ENCODE assay signal across 11 cellular contexts in the genomic region with DNA sequence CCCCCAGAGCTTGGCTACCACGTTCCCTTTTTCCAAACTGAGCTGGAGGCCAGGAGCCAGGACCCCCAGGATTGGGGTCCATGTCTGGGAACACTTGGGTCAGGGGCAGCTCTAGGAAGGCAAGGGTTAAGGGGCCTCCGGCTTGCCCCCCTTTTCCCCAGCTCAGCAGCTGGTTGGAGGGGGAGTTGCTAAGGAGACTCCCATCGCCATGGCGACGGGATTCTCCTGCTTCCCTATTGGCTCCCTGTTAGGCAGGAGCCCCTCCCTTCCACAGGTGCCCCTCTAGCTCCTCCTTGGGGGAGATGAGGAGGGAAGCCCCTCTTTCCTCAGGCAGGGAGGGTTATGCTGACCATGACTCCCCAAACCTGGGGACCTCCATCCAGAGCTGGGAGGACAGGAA. TPM values are rescaled to one million over a fixed set of nuclear protein-coding genes. Genes with fewer than 3 reads are reported as not detected.
A peak's percentile ranks its signal among the peaks of the same experiment; 100 is the strongest.
DNase-seq lines count a peak whose midpoint lies in the region; ATAC-seq, FAIRE-seq and TF ChIP-seq lines count a peak whose summit lies in the region.
"Had no signal": no experiment of that assay in that cellular context is flagged by ENCODE, and none has a peak within 500 bp of the region (broad histone marks: within the 10 kb centered on the region; RNA-seq: fewer than 3 reads in every experiment).

No MANE protein-coding gene starts in this region.

- peaks cover 2% of the 10 kb centered on the region; the same call in 1 of the 2 replicates for H3K23me2 ChIP-seq in H1 (ENCODE audit: low read depth, low read length)

- H3K27ac ChIP-seq in H1 (ENCODE audit: low read depth, low read length) (no peak overlapping the region; the same call in 1 of the 2 replicates), RWPE1 (no peak overlapping the region)
- H3K27ac ChIP-seq: suprapubic skin had no signal

- H3K18ac ChIP-seq in H1 (ENCODE audit: extremely low read depth, low read length) = no peak overlapping the region; the same call in 1 of the 2 replicates

- H4K8ac ChIP-seq in H1 (ENCODE audit: extremely low read depth, insufficient read depth, low read length) = no peak overlapping the region

- H3K9ac ChIP-seq in H1 (replicated peaks in 1 of 4; ENCODE audit: extremely low read depth in 1 of 4, low read depth in 3 of 4, low read length in 3 of 4) = no peak overlapping the region

- H2AFZ ChIP-seq in H1 (ENCODE audit: low read length) = no peak overlapping the region

- H3K23ac ChIP-seq in H1 (ENCODE audit: insufficient read length) = no peak overlapping the region

- WGBS in H1 (ENCODE audit: extremely low coverage in 1 of 2, insufficient coverage in 1 of 2, insufficient read length in 1 of 2, insufficient replicate concordance in 2 of 2, low coverage in 1 of 2, low lambda C conversion rate in 2 of 2, missing lambda C conversion rate in 1 of 2), 2 experiments = 22% methylated on average over 5 of the region's 5 CpGs; no CpG with 5 or more reads in 1 of the 2 experiments

- peak; percentile 35 for DNase-seq in NCI-H748 (lab: John Stamatoyannopoulos, UW; ENCODE audit: unreplicated experiment)
- no peak for DNase-seq in NCI-H748 treated with DMSO at 0.1 percent for 48 hours (lab: John Stamatoyannopoulos, UW)
- peak; percentile 18 for DNase-seq in NCI-H226
- peak; percentile 56 to 85 for DNase-seq in H1 (ENCODE audit: low read depth in 1 of 2, low spot score in 2 of 2)
- peak; percentile 84 for DNase-seq in retina
- no peak for DNase-seq in stimulated activated CD8-positive, alpha-beta memory T cell treated with anti-CD3 and anti-CD28 coated beads, Interleukin-4, amount 100 ng/mL, for 48 hours
- DNase-seq in RWPE1 (ENCODE audit: low spot score) = no peak
- DNase-seq: kidney glomerular epithelial cell, NCI-H187 treated with DMSO at 0.1 percent for 48 hours had no signal

- H3K79me2 ChIP-seq in H1 (ENCODE audit: control insufficient read depth in 1 of 2, insufficient read depth in 2 of 2, low read length in 2 of 2) = no peaks in the 10 kb centered on the region

- H3K79me1 ChIP-seq in H1 (ENCODE audit: low read depth, low read length) = no peaks in the 10 kb centered on the region

- no peak for TF ChIP-seq EP300 in H1 (IDR thresholded peaks at IDR 0.05; ENCODE audit: borderline replicate concordance in 1 of 2, low read depth in 2 of 2, low read length in 2 of 2)

- H3K14ac ChIP-seq in H1 (ENCODE audit: insufficient read length) = no peak overlapping the region

- no peak for FAIRE-seq in H1 (lab: Jason Lieb, UNC)

- POLR2A ChIA-PET in H1 (lab: Charles Lee; ENCODE audit: partially characterized antibody) = interaction anchor here (0.8 to 1.0 kb wide), 3 partner anchors 11 to 47 kb away, joined by 3 to 4 read pairs (median 3); no protein-coding TSS in a partner anchor
- POLR2A ChIA-PET in RWPE1 (lab: Yijun Ruan, JAX; ENCODE audit: low non-redundant PET) = no interaction called here

- H2BK12ac ChIP-seq in H1 (ENCODE audit: low read depth, low read length) = no peak overlapping the region

- no peak overlapping the region for H2AK5ac ChIP-seq in H1 (ENCODE audit: low read depth, low read length)

- TF ChIP-seq CTCF in H1 (IDR thresholded peaks at IDR 0.05; ENCODE audit: control extremely low read depth in 1 of 3, insufficient read depth in 1 of 3, low read depth in 1 of 3, low read length in 3 of 3) (no peak), RWPE1 (conservative IDR thresholded peaks at IDR 0.05; ENCODE audit: low read depth) (no peak)

- no peak for TF ChIP-seq POLR2A in H1 (IDR thresholded peaks at IDR 0.05; ENCODE audit: control extremely low read depth in 1 of 2, low read depth in 2 of 2, low read length in 2 of 2)

- peak overlapping the region in 1 of 4 experiments; percentile 22; a peak in 1 of 8 replicates for H3K4me3 ChIP-seq in H1 (ENCODE audit: extremely low read depth in 1 of 4, insufficient read depth in 2 of 4, low read depth in 3 of 4, low read length in 4 of 4)
- H3K4me3 ChIP-seq: suprapubic skin had no signal

- H2BK20ac ChIP-seq in H1 (ENCODE audit: low read length) = no peak overlapping the region

- H3K36me3 ChIP-seq in H1 (ENCODE audit: control insufficient read depth in 2 of 4, insufficient read depth in 4 of 4, low read length in 3 of 4) = no peaks in the 10 kb centered on the region

- ATAC-seq in GM18511 (IDR thresholded peaks at IDR 0.05; ENCODE audit: unreplicated experiment) = no peak

- CTCF ChIA-PET in H1 (lab: Charles Lee; ENCODE audit: partially characterized antibody) (interaction anchor here (0.6 to 1.6 kb wide), 10 partner anchors 10 to 346 kb away, joined by 3 to 6 read pairs (median 5); a partner anchor contains a TSS), RWPE1 (lab: Yijun Ruan, JAX) (interaction anchor here (1.7 kb wide), 1 partner anchor 24 kb away, joined by 7 read pairs; no protein-coding TSS in a partner anchor)

- no peak overlapping the region for H2BK15ac ChIP-seq in H1 (ENCODE audit: low read length)

- H4K5ac ChIP-seq in H1 (ENCODE audit: insufficient read length, low read depth, low read length) = no peak overlapping the region

- no peak overlapping the region for H3K4ac ChIP-seq in H1 (replicated peaks; ENCODE audit: insufficient read length, low read depth, low read length)

- H3K56ac ChIP-seq in H1 (replicated peaks; ENCODE audit: insufficient read length, low read depth, low read length) = no peak overlapping the region

- TF ChIP-seq RAD21 in H1 (IDR thresholded peaks at IDR 0.05 in 1 of 2, conservative IDR thresholded peaks at IDR 0.05 in 1 of 2; ENCODE audit: low read depth in 2 of 2, low read length in 2 of 2) = no peak

- peak overlapping the region in 1 of 2 experiments; percentile 50; a peak in 3 of 4 replicates for H3K4me2 ChIP-seq in H1 (ENCODE audit: insufficient read depth in 1 of 2, low read depth in 2 of 2, low read length in 2 of 2)

- peaks cover 0 to 17% (median 7%) of the 10 kb centered on the region in 4 experiments; a peak in 4 of 7 replicates for H3K4me1 ChIP-seq in H1 (replicated peaks in 1 of 4; ENCODE audit: control insufficient read depth in 3 of 4, insufficient read depth in 4 of 4, low read length in 3 of 4)

- H2BK120ac ChIP-seq in H1 (replicated peaks; ENCODE audit: low read depth, low read length) = no peak overlapping the region

- H3K27me3 ChIP-seq in H1 (replicated peaks in 1 of 4; ENCODE audit: control insufficient read depth in 3 of 4, extremely low read depth in 1 of 4, insufficient read depth in 3 of 4, low read length in 3 of 4) = no peaks in the 10 kb centered on the region
- H3K27me3 ChIP-seq: suprapubic skin had no signal

- no peak overlapping the region for H2BK5ac ChIP-seq in H1 (ENCODE audit: low read depth, low read length)

- no peaks in the 10 kb centered on the region for H4K20me1 ChIP-seq in H1 (replicated peaks in 1 of 2; ENCODE audit: control insufficient read depth in 1 of 2, insufficient read depth in 2 of 2, low read length in 2 of 2)

- H3K9me3 ChIP-seq in H1 (ENCODE audit: insufficient read depth in 2 of 2, low read depth in 1 of 2, low read length in 1 of 2) = no peaks in the 10 kb centered on the region
- H3K9me3 ChIP-seq: suprapubic skin had no signal

- no peak overlapping the region for H4K91ac ChIP-seq in H1 (replicated peaks; ENCODE audit: insufficient read length, low read length)

TF ChIP-seq in H1, 55 proteins besides CTCF, POLR2A, EP300 and RAD21 (continues in another document):
- TF ChIP-seq JUND (IDR thresholded peaks at IDR 0.05; ENCODE audit: low read length) = no peak
- peak; percentile 93 for TF ChIP-seq RFX5 (IDR thresholded peaks at IDR 0.05; ENCODE audit: borderline replicate concordance, low read depth, low read length)
- no peak for TF ChIP-seq FOSL1 (IDR thresholded peaks at IDR 0.05; ENCODE audit: insufficient read depth, low read depth, low read length)
- no peak for TF ChIP-seq CEBPB (IDR thresholded peaks at IDR 0.05; ENCODE audit: low read depth, low read length)
- TF ChIP-seq TCF12 (IDR thresholded peaks at IDR 0.05; ENCODE audit: low read depth, low read length) = no peak
- TF ChIP-seq, protein P1, sequence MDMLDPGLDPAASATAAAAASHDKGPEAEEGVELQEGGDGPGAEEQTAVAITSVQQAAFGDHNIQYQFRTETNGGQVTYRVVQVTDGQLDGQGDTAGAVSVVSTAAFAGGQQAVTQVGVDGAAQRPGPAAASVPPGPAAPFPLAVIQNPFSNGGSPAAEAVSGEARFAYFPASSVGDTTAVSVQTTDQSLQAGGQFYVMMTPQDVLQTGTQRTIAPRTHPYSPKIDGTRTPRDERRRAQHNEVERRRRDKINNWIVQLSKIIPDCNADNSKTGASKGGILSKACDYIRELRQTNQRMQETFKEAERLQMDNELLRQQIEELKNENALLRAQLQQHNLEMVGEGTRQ (IDR thresholded peaks at IDR 0.05; ENCODE audit: low read length) = no peak

RNA-seq across cellular contexts. Expression of a gene that starts 33.9 kb away (rescaled TPM):
- total RNA-seq in H1 (2021; fragmentation: NEBNext Ultra II Directional; extraction: Animal tissue kit (Norgen Biotek cat#: 25700)) = 4.4 and 5.0 TPM in 2 replicates
- polyA plus RNA-seq in H1 (2011; rRNA removed) = 2.0 and 3.4 TPM in 2 replicates
- polyA plus RNA-seq in H1 (2011; cell fraction: cytosol; rRNA removed) = 1.8 TPM
- polyA plus RNA-seq in H1 (2011; cell fraction: nucleus; rRNA removed) = 2.5 TPM
- polyA plus RNA-seq in H1 (2012, experiment 1 of 2) = 2.6 to 4.2 TPM (median 3.9 TPM) in 4 replicates
- polyA plus RNA-seq in H1 (2012, experiment 2 of 2) = 3.2 TPM
- 3.3 TPM for polyA plus RNA-seq in H1 (2013, experiment 1 of 2)
- 3.4 TPM for polyA plus RNA-seq in H1 (2013, experiment 2 of 2)
- 2.8 and 3.4 TPM in 2 replicates for polyA minus RNA-seq in H1 (2011; rRNA and poly(A)+ RNA removed)
- 4.5 TPM for polyA minus RNA-seq in H1 (2011; cell fraction: cytosol; rRNA and poly(A)+ RNA removed)
- 2.3 TPM for polyA minus RNA-seq in H1 (2011; cell fraction: nucleus; rRNA and poly(A)+ RNA removed)

RNA-seq across cellular contexts. Expression of a gene that starts 48.9 kb away (rescaled TPM):
- total RNA-seq in H1 (2021; fragmentation: NEBNext Ultra II Directional; extraction: Animal tissue kit (Norgen Biotek cat#: 25700)) = 80.6 and 82.0 TPM in 2 replicates
- polyA plus RNA-seq in H1 (2011; rRNA removed) = 106 and 117 TPM in 2 replicates
- polyA plus RNA-seq in H1 (2011; cell fraction: cytosol; rRNA removed) = 81.3 TPM
- polyA plus RNA-seq in H1 (2011; cell fraction: nucleus; rRNA removed) = 97.7 TPM
- 81.4 to 108 TPM (median 98.2 TPM) in 4 replicates for polyA plus RNA-seq in H1 (2012, experiment 1 of 2)
- polyA plus RNA-seq in H1 (2012, experiment 2 of 2) = 70.3 TPM
- polyA plus RNA-seq in H1 (2013, experiment 1 of 2) = 39.6 TPM
- polyA plus RNA-seq in H1 (2013, experiment 2 of 2) = 36.8 TPM
- polyA minus RNA-seq in H1 (2011; rRNA and poly(A)+ RNA removed) = 139 and 176 TPM in 2 replicates
- 86.8 TPM for polyA minus RNA-seq in H1 (2011; cell fraction: cytosol; rRNA and poly(A)+ RNA removed)
- 53.1 TPM for polyA minus RNA-seq in H1 (2011; cell fraction: nucleus; rRNA and poly(A)+ RNA removed)

RNA-seq across cellular contexts. Expression of a gene that starts 50.9 kb away (rescaled TPM):
- total RNA-seq in H1 (2021; fragmentation: NEBNext Ultra II Directional; extraction: Animal tissue kit (Norgen Biotek cat#: 25700)) = 162 and 164 TPM in 2 replicates
- polyA plus RNA-seq in H1 (2011; rRNA removed) = 181 and 285 TPM in 2 replicates
- polyA plus RNA-seq in H1 (2011; cell fraction: cytosol; rRNA removed) = 404 TPM
- polyA plus RNA-seq in H1 (2011; cell fraction: nucleus; rRNA removed) = 587 TPM
- 155 to 277 TPM (median 276 TPM) in 4 replicates for polyA plus RNA-seq in H1 (2012, experiment 1 of 2)
- 150 TPM for polyA plus RNA-seq in H1 (2012, experiment 2 of 2)
- 155 TPM for polyA plus RNA-seq in H1 (2013, experiment 1 of 2)
- 145 TPM for polyA plus RNA-seq in H1 (2013, experiment 2 of 2)
- 66.0 and 91.9 TPM in 2 replicates for polyA minus RNA-seq in H1 (2011; rRNA and poly(A)+ RNA removed)
- polyA minus RNA-seq in H1 (2011; cell fraction: cytosol; rRNA and poly(A)+ RNA removed) = 104 TPM
- polyA minus RNA-seq in H1 (2011; cell fraction: nucleus; rRNA and poly(A)+ RNA removed) = 73.2 TPM

Comparison
In these comparisons a context has a peak if more than half of its experiments do, and no peak if none do; other contexts are left out.
1. DNase-seq: peak in NCI-H748 (single experiment), NCI-H226 (single experiment), H1 (2 of 2) and retina (single experiment); none in NCI-H748 treated with DMSO at 0.1 percent for 48 hours (single experiment), stimulated activated CD8-positive, alpha-beta memory T cell treated with anti-CD3 and anti-CD28 coated beads, Interleukin-4, amount 100 ng/mL, for 48 hours (single experiment) and RWPE1 (single experiment).